In the genomic region with DNA sequence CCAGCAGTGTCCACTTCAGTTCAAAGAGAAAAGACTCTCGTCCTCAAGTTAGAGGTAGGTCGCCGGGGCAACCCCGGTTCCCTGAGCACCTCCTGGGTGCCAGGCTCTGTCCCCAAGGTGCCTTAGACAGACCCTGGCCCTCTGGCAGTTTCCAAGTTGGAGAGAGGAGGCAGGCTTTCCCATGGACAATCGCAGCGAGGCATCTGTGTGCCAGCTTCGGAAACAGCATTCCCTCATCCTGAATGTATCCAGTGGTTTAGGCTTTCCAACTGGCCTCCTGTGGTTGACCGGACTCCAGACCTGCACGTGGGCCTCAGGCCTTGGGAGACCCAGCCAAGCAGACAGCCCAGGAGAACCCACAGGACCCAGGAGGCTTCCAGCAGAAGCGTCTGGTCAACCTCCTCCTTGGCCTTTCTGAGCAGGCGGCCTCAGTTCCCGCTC, we compare ENCODE assay signal across 20 cellular contexts.
"Had no signal": no experiment of that assay in that cellular context is flagged by ENCODE, and none has a peak within 500 bp of the region (broad histone marks: within the 10 kb centered on the region; RNA-seq: fewer than 3 reads in every experiment).

No MANE protein-coding gene starts in this region.

- DNase-seq: effector CD4-positive, alpha-beta T cell; endodermal cell; erythroblast; foreskin keratinocyte; islet precursor cell; lower lobe of right lung; midbrain; occipital lobe; pancreas; stimulated activated CD4-positive, alpha-beta T cell treated with anti-CD3 and anti-CD28 coated beads, Interleukin-2, amount 100 ng/mL, for 24 hours; stimulated activated naive CD4-positive, alpha-beta T cell; stomach; substantia nigra; trophoblast cell had no signal

- H3K4me3 ChIP-seq: coronary artery, lower lobe of right lung, neural progenitor cell, pancreas, prostate gland, right lobe of liver, stomach had no signal

- H3K27ac ChIP-seq: coronary artery, foreskin keratinocyte, lower lobe of right lung, neural progenitor cell, pancreas, prostate gland, right lobe of liver had no signal

- H3K9me3 ChIP-seq: lower lobe of right lung, pancreas, prostate gland, right lobe of liver, stomach had no signal

- H3K27me3 ChIP-seq: neural progenitor cell, pancreas, right lobe of liver had no signal

- ATAC-seq: foreskin keratinocyte; left lobe of liver; lower lobe of right lung; natural killer cell treated with Interleukin-12 subunit alpha and Interleukin-12 subunit beta and Interleukin-15 and Interleukin-18, amount 100 ng/mL, for 72 hours; right lobe of liver had no signal

- H3K36me3 ChIP-seq: lower lobe of right lung, neural progenitor cell, pancreas, prostate gland, right lobe of liver, stomach had no signal

- H3K4me1 ChIP-seq: foreskin keratinocyte, lower lobe of right lung, pancreas, prostate gland, right lobe of liver, stomach had no signal
